In genomic region chr6:142746524-142746923, GRCh38 we compare ENCODE assay signal across 8 cellular contexts.
DNase-seq lines count a peak whose midpoint lies in the region; ATAC-seq and TF ChIP-seq lines count a peak whose summit lies in the region.

No MANE protein-coding gene starts in this region.

- DNase-seq in GM10266 (ENCODE audit: extremely low spot score): peak; percentile 23
- peak; percentile 36 to 77 for DNase-seq in SJCRH30
- DNase-seq in effector CD8-positive, alpha-beta T cell (lab: John Stamatoyannopoulos, UW): peak; percentile 9
- DNase-seq in naive thymus-derived CD4-positive, alpha-beta T cell: peak in 7 of 9 donors; percentile 16 to 49 (median 31)
- DNase-seq in mucosa of gallbladder (ENCODE audit: low spot score): no peak

- peak; percentile 47 for TF ChIP-seq CTCF in GM10266 (IDR thresholded peaks at IDR 0.05; ENCODE audit: control insufficient read depth, insufficient read depth, low read depth, missing control alignments)

- intact Hi-C loops in naive thymus-derived CD4-positive, alpha-beta T cell (cut with micrococcal nuclease): loop anchor here (1.0 to 5.0 kb wide), 8 partner anchors 53 to 281 kb away; no protein-coding TSS in a partner anchor

- POLR2A ChIA-PET in naive thymus-derived CD4-positive, alpha-beta T cell (lab: Charles Lee): interaction anchor here (0.8 to 1.0 kb wide), 2 partner anchors 111 to 137 kb away, joined by 3 read pairs; no protein-coding TSS in a partner anchor

- CTCF ChIA-PET in naive thymus-derived CD4-positive, alpha-beta T cell (lab: Charles Lee): interaction anchor here (0.7 to 1.4 kb wide), 12 partner anchors 12 to 206 kb away, joined by 3 to 6 read pairs (median 3); no protein-coding TSS in a partner anchor

- no peak overlapping the region for H3K27ac ChIP-seq in SJCRH30
- no peak overlapping the region for H3K27ac ChIP-seq in naive thymus-derived CD4-positive, alpha-beta T cell (ENCODE audit: low read depth, low read length)

- H3K27me3 Mint-ChIP-seq in naive thymus-derived CD4-positive, alpha-beta T cell: peaks cover 0 to 4% (median 0%) of the 10 kb centered on the region in 5 donors

- no peaks in the 10 kb centered on the region for H3K36me3 Mint-ChIP-seq in naive thymus-derived CD4-positive, alpha-beta T cell

- no peaks in the 10 kb centered on the region for H3K9me3 ChIP-seq in SJCRH30 (replicated peaks)
- H3K9me3 ChIP-seq in naive thymus-derived CD4-positive, alpha-beta T cell (ENCODE audit: control insufficient read depth in 2 of 3, low read length in 3 of 3): no peaks in the 10 kb centered on the region

- no peak overlapping the region for H3K4me3 ChIP-seq in SJCRH30
- no peak overlapping the region for H3K4me3 ChIP-seq in naive thymus-derived CD4-positive, alpha-beta T cell (ENCODE audit: low read length)

- ATAC-seq in GM21825 (IDR thresholded peaks at IDR 0.05; ENCODE audit: unreplicated experiment) (peak; percentile 58), HG03565 (IDR thresholded peaks at IDR 0.05; ENCODE audit: unreplicated experiment) (no peak), HG03439 (IDR thresholded peaks at IDR 0.05; ENCODE audit: unreplicated experiment) (no peak)
- peak; percentile 69 for ATAC-seq in naive thymus-derived CD4-positive, alpha-beta T cell

- H3K4me3 Mint-ChIP-seq in naive thymus-derived CD4-positive, alpha-beta T cell: no peak overlapping the region

- no peaks in the 10 kb centered on the region for H3K36me3 ChIP-seq in SJCRH30
- H3K36me3 ChIP-seq in naive thymus-derived CD4-positive, alpha-beta T cell (ENCODE audit: control insufficient read depth in 2 of 3, insufficient read depth in 3 of 3, low read length in 3 of 3): no peaks in the 10 kb centered on the region

- peaks cover 0 to 30% (median 17%) of the 10 kb centered on the region in 7 donors for H3K4me1 Mint-ChIP-seq in naive thymus-derived CD4-positive, alpha-beta T cell

- peak overlapping the region in 2 of 9 donors; percentile 26 to 60 for H3K27ac Mint-ChIP-seq in naive thymus-derived CD4-positive, alpha-beta T cell

- H3K9me3 Mint-ChIP-seq in naive thymus-derived CD4-positive, alpha-beta T cell: peaks cover 0 to 4% (median 0%) of the 10 kb centered on the region in 11 donors

- H3K27me3 ChIP-seq in SJCRH30: no peaks in the 10 kb centered on the region
- H3K27me3 ChIP-seq in naive thymus-derived CD4-positive, alpha-beta T cell (ENCODE audit: control insufficient read depth in 2 of 2, insufficient read depth in 2 of 2, low read length in 2 of 2): no peaks in the 10 kb centered on the region

- H3K4me1 ChIP-seq in SJCRH30: no peaks in the 10 kb centered on the region
- H3K4me1 ChIP-seq in naive thymus-derived CD4-positive, alpha-beta T cell (ENCODE audit: control insufficient read depth in 2 of 2, insufficient read depth in 2 of 2, low read length in 2 of 2): no peaks in the 10 kb centered on the region

Comparison
In these comparisons a context has a peak if more than half of its experiments do, and no peak if none do; other contexts are left out.
1. ATAC-seq: peak in GM21825 (single experiment) and naive thymus-derived CD4-positive, alpha-beta T cell (single experiment); none in HG03565 (single experiment) and HG03439 (single experiment).